Comparison of ENCODE assay signal across 25 cellular contexts in the genomic region with DNA sequence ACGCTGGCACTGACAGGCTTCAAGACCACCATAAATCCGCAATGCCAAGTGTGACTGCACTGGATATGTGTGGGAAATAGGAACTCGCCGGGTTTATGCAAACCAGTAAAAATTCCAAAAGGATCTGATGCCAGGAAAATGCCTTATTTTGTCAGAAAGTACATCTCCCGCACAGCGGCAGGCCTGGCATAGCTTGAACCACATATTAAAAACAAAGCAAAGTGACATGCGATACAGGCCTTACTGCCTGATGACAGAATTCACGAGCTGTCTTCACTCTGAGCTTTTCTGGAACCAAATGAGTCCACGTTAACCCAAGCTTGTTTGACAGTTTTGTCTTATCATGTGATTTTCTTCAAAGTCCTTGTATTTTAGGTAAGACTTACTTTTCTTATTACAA.
"Had no signal": no experiment of that assay in that cellular context is flagged by ENCODE, and none has a peak within 500 bp of the region (broad histone marks: within the 10 kb centered on the region; RNA-seq: fewer than 3 reads in every experiment).

No MANE protein-coding gene starts in this region.

- DNase-seq: cortex of kidney; effector memory CD8-positive, alpha-beta T cell; erythroblast; esophagus squamous epithelium; foreskin keratinocyte; left lung; mesendoderm; midbrain; naive thymus-derived CD4-positive, alpha-beta T cell; nephron progenitor cell; nucleus accumbens; ovary; posterior cingulate gyrus; psoas muscle; right cardiac atrium; sigmoid colon; stimulated activated CD4-positive, alpha-beta T cell treated with anti-CD3 and anti-CD28 coated beads, Interleukin-2, amount 100 ng/mL, for 24 hours; stimulated activated CD4-positive, alpha-beta T cell treated with anti-CD3 and anti-CD28 coated beads, Interleukin-4, amount 100 ng/mL, for 24 hours; stimulated activated naive CD4-positive, alpha-beta T cell treated with Interleukin-2 at 50 U/mL for 16 hours; stomach; thyroid gland; trophoblast cell had no signal

- H3K4me1 Mint-ChIP-seq: stimulated activated effector memory CD8-positive, alpha-beta T cell treated with anti-CD3 and anti-CD28 coated beads, Interleukin-12 subunit alpha, Interleukin-12 subunit beta, amount 100 ng/mL, for 72 hours had no signal

- FAIRE-seq: endometrium, keratinocyte had no signal

- H3K9me3 Mint-ChIP-seq: effector memory CD8-positive, alpha-beta T cell; naive thymus-derived CD4-positive, alpha-beta T cell; nephron progenitor cell; stimulated activated effector memory CD8-positive, alpha-beta T cell treated with anti-CD3 and anti-CD28 coated beads, Interleukin-12 subunit alpha, Interleukin-12 subunit beta, amount 100 ng/mL, for 72 hours had no signal

- H3K27ac Mint-ChIP-seq: effector memory CD8-positive, alpha-beta T cell; naive thymus-derived CD4-positive, alpha-beta T cell; nephron progenitor cell; stimulated activated effector memory CD8-positive, alpha-beta T cell treated with anti-CD3 and anti-CD28 coated beads, Interleukin-12 subunit alpha, Interleukin-12 subunit beta, amount 100 ng/mL, for 72 hours had no signal

- ATAC-seq: effector memory CD8-positive, alpha-beta T cell; foreskin keratinocyte; naive thymus-derived CD4-positive, alpha-beta T cell; right cardiac atrium; stimulated activated effector memory CD8-positive, alpha-beta T cell treated with anti-CD3 and anti-CD28 coated beads, Interleukin-12 subunit alpha, Interleukin-12 subunit beta, amount 100 ng/mL, for 72 hours had no signal

- H3K36me3 Mint-ChIP-seq: stimulated activated effector memory CD8-positive, alpha-beta T cell treated with anti-CD3 and anti-CD28 coated beads, Interleukin-12 subunit alpha, Interleukin-12 subunit beta, amount 100 ng/mL, for 72 hours had no signal

- H3K4me3 Mint-ChIP-seq: effector memory CD8-positive, alpha-beta T cell; naive thymus-derived CD4-positive, alpha-beta T cell; nephron progenitor cell; stimulated activated effector memory CD8-positive, alpha-beta T cell treated with anti-CD3 and anti-CD28 coated beads, Interleukin-12 subunit alpha, Interleukin-12 subunit beta, amount 100 ng/mL, for 72 hours had no signal
